Comparison of ENCODE assay signal across 9 cellular contexts in genomic region chr13:27283906-27284523, GRCh38. TPM values are rescaled to one million over a fixed set of nuclear protein-coding genes. Genes with fewer than 3 reads are reported as not detected.
DNase-seq lines count a peak whose midpoint lies in the region; ATAC-seq and TF ChIP-seq lines count a peak whose summit lies in the region.
"Had no signal": no experiment of that assay in that cellular context is flagged by ENCODE, and none has a peak within 500 bp of the region (broad histone marks: within the 10 kb centered on the region; RNA-seq: fewer than 3 reads in every experiment).

No MANE protein-coding gene starts in this region.

- H3K4me1 Mint-ChIP-seq in osteocyte (ENCODE audit: unreplicated experiment): peaks cover 6% of the 10 kb centered on the region

- H3K36me3 ChIP-seq in GM06990 (ENCODE audit: control insufficient read depth, insufficient read depth, low read length) (no peaks in the 10 kb centered on the region), colonic mucosa (no peaks in the 10 kb centered on the region)

- no peak overlapping the region for H3K4me3 ChIP-seq in GM06990 (replicated peaks; ENCODE audit: low read depth, low read length)
- no peak overlapping the region for H3K4me3 ChIP-seq in colonic mucosa
- H3K4me3 ChIP-seq: SK-N-MC had no signal

- TF ChIP-seq CTCF in GM06990 (IDR thresholded peaks at IDR 0.05; ENCODE audit: insufficient read depth, low read length, poor library complexity, severe bottlenecking) (peak; percentile 56), colonic mucosa (IDR thresholded peaks at IDR 0.05) (no peak), osteocyte (IDR thresholded peaks at IDR 0.05) (peak; percentile 49)

- no peak for DNase-seq in GM06990 (ENCODE audit: extremely low read depth, insufficient read length)
- peak; percentile 34 for DNase-seq in NAMALWA (ENCODE audit: low spot score)
- peak; percentile 33 for DNase-seq in colonic mucosa
- no peak for DNase-seq in osteocyte (ENCODE audit: extremely low spot score, unreplicated experiment)
- DNase-seq in NCI-H774 (lab: John Stamatoyannopoulos, UW): no peak
- DNase-seq in NCI-H2107 treated with DMSO at 0.1 percent for 48 hours (lab: John Stamatoyannopoulos, UW; ENCODE audit: unreplicated experiment): no peak
- DNase-seq in stimulated activated naive CD4-positive, alpha-beta T cell treated with Interleukin-2 at 50 U/mL for 16 hours (lab: John Stamatoyannopoulos, UW): no peak

- H3K27me3 Mint-ChIP-seq in osteocyte (ENCODE audit: unreplicated experiment): no peaks in the 10 kb centered on the region

- intact Hi-C loops in colonic mucosa (cut with DNase I): loop anchor here (10.0 kb wide), 1 partner anchor 61 kb away; no protein-coding TSS in a partner anchor

- ATAC-seq in GM19324 (IDR thresholded peaks at IDR 0.05; ENCODE audit: low FRiP score, unreplicated experiment): no peak

- no peak overlapping the region for H3K4me3 Mint-ChIP-seq in osteocyte (ENCODE audit: unreplicated experiment)

- no peaks in the 10 kb centered on the region for H3K9me3 ChIP-seq in colonic mucosa

- H3K27ac Mint-ChIP-seq in osteocyte (ENCODE audit: unreplicated experiment): no peak overlapping the region

- no peak overlapping the region for H3K27ac ChIP-seq in colonic mucosa
- H3K27ac ChIP-seq: SK-N-MC had no signal

- H3K27me3 ChIP-seq in GM06990 (replicated peaks; ENCODE audit: control insufficient read depth, insufficient read depth, low read length) (no peaks in the 10 kb centered on the region; the same call in 1 of the 2 replicates), colonic mucosa (no peaks in the 10 kb centered on the region)

- no peaks in the 10 kb centered on the region for H3K9me3 Mint-ChIP-seq in osteocyte (ENCODE audit: unreplicated experiment)

- H3K9ac ChIP-seq in colonic mucosa (ENCODE audit: low read depth in 2 of 2, low read length in 2 of 2): no peak overlapping the region

- H3K4me1 ChIP-seq in colonic mucosa: no peaks in the 10 kb centered on the region

- no peaks in the 10 kb centered on the region for H3K36me3 Mint-ChIP-seq in osteocyte (ENCODE audit: unreplicated experiment)

RNA-seq across cellular contexts. Expression of gene RASL11A, which starts 13.4 kb away (rescaled TPM):
- 100 to 1,000 TPM in 1 of 2 donors, 10 to 100 TPM in 1; 44.8 to 124 TPM for total RNA-seq in colonic mucosa
- 4.6 and 5.3 TPM in 2 replicates for total RNA-seq in osteocyte

RNA-seq across cellular contexts. Expression of gene RPL21, which starts 32.7 kb away (rescaled TPM):
- total RNA-seq in colonic mucosa (100 to 1,000 TPM; 795 to 929 TPM), osteocyte (756 and 802 TPM in 2 replicates)

Comparison
In these comparisons a context has a peak if more than half of its experiments do, and no peak if none do; other contexts are left out.
1. DNase-seq: peak in NAMALWA (single experiment) and colonic mucosa (single experiment); none in GM06990 (single experiment), osteocyte (single experiment), NCI-H774 (single experiment), NCI-H2107 treated with DMSO at 0.1 percent for 48 hours (single experiment) and stimulated activated naive CD4-positive, alpha-beta T cell treated with Interleukin-2 at 50 U/mL for 16 hours (single experiment).